ENCODE assay signal across 13 cellular contexts in the genomic region with DNA sequence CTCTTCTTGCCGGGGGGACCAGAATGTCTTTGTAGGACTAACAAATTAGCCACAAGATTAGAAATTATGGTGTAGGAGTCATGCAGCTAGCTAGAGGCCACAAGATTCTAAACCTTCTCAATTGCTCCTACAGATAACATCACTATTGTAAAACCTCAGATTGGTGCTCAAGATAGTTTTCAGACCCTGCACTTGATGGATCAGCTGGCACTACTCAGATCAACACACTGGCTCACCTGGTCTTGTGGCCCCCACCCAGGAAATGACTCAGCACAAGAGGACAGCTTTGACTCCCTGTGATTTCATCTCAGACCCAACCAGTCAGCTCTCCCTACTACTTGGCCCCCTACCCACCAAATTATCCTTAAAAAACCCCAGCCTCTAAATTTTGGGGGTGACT.
A peak's percentile ranks its signal among the peaks of the same experiment; 100 is the strongest.
DNase-seq lines count a peak whose midpoint lies in the region; ATAC-seq and TF ChIP-seq lines count a peak whose summit lies in the region.
"Had no signal": no experiment of that assay in that cellular context is flagged by ENCODE, and none has a peak within 500 bp of the region (broad histone marks: within the 10 kb centered on the region; RNA-seq: fewer than 3 reads in every experiment).

No MANE protein-coding gene starts in this region.

- no peak overlapping the region for H2BK120ac ChIP-seq in mesenchymal stem cell (ENCODE audit: low read depth, low read length)

- no peak overlapping the region for H2AFZ ChIP-seq in mesenchymal stem cell (ENCODE audit: low read depth, low read length)
- H2AFZ ChIP-seq: neural progenitor cell had no signal

- H3K23ac ChIP-seq in mesenchymal stem cell (ENCODE audit: low read length in 2 of 2), result no peak overlapping the region

- H3K36me3 ChIP-seq in mesenchymal stem cell (ENCODE audit: control insufficient read depth in 1 of 2, insufficient read depth in 2 of 2, low read depth in 1 of 2, low read length in 2 of 2) (no peaks in the 10 kb centered on the region), upper lobe of left lung (no peaks in the 10 kb centered on the region)
- H3K36me3 ChIP-seq: neural progenitor cell had no signal

- H3K18ac ChIP-seq in mesenchymal stem cell (ENCODE audit: low read depth in 1 of 2, low read length in 2 of 2), result no peak overlapping the region

- no peaks in the 10 kb centered on the region for H3K27me3 ChIP-seq in mesenchymal stem cell (ENCODE audit: control insufficient read depth in 1 of 2, insufficient read depth in 1 of 2, low read length in 2 of 2)
- no peaks in the 10 kb centered on the region for H3K27me3 ChIP-seq in upper lobe of left lung
- H3K27me3 ChIP-seq: neural progenitor cell had no signal

- H3K9me3 ChIP-seq in mesenchymal stem cell (ENCODE audit: control insufficient read depth, low read length) (no peaks in the 10 kb centered on the region), upper lobe of left lung (no peaks in the 10 kb centered on the region)

- no peak overlapping the region for H3K27ac ChIP-seq in mesenchymal stem cell (ENCODE audit: low read length, poor library complexity, severe bottlenecking)
- H3K27ac ChIP-seq in upper lobe of left lung, result no peak overlapping the region
- H3K27ac ChIP-seq: HL-60, neural progenitor cell had no signal

- H4K8ac ChIP-seq in mesenchymal stem cell (ENCODE audit: low read length), result no peak overlapping the region

- H3K14ac ChIP-seq in mesenchymal stem cell (ENCODE audit: low read length in 2 of 2), result no peak overlapping the region

- H2AK5ac ChIP-seq in mesenchymal stem cell (ENCODE audit: low read length, severe bottlenecking), result no peak overlapping the region

- H3K79me1 ChIP-seq in mesenchymal stem cell (replicated peaks; ENCODE audit: low read length, poor library complexity, severe bottlenecking), result no peaks in the 10 kb centered on the region

- WGBS in mesenchymal stem cell, result 100% methylated on average over 1 of the region's 1 CpG
- WGBS in upper lobe of left lung, 2 donors, result 69 to 80% methylated on average over 1 of the region's 1 CpG

- ATAC-seq in HG02759 (IDR thresholded peaks at IDR 0.05; ENCODE audit: unreplicated experiment), result peak; percentile 43
- ATAC-seq in HG03280 (IDR thresholded peaks at IDR 0.05; ENCODE audit: unreplicated experiment), result no peak
- no peak for ATAC-seq in upper lobe of left lung (ENCODE audit: low FRiP score in 2 of 2)

- H3K4me1 ChIP-seq in mesenchymal stem cell (ENCODE audit: control insufficient read depth, insufficient read depth, low read depth, low read length), result no peaks in the 10 kb centered on the region
- no peaks in the 10 kb centered on the region for H3K4me1 ChIP-seq in upper lobe of left lung

- TF ChIP-seq CTCF in upper lobe of left lung (IDR thresholded peaks at IDR 0.05), result no peak

- H2BK12ac ChIP-seq in mesenchymal stem cell (ENCODE audit: low read length in 2 of 2), result no peak overlapping the region

- peak; percentile 59 for DNase-seq in activated CD4-positive, CD25-positive, alpha-beta regulatory T cell treated with anti-CD3 and anti-CD28 coated beads, Interleukin-2, amount 50 U/mL, for 72 hours
- DNase-seq in activated naive CD4-positive, alpha-beta T cell treated with anti-CD3 and anti-CD28 coated beads, Interleukin-2, amount 50 U/mL, for 16 hours, result peak; percentile 53
- peak; percentile 47 to 72 for DNase-seq in stimulated activated CD4-positive, alpha-beta T cell treated with anti-CD3 and anti-CD28 coated beads, Interleukin-4, amount 100 ng/mL, for 48 hours (ENCODE audit: low read depth in 2 of 2)
- DNase-seq in mesenchymal stem cell (no peak), SHP77 treated with DMSO at 0.1 percent for 48 hours (lab: John Stamatoyannopoulos, UW) (no peak), upper lobe of left lung (no peak)
- DNase-seq: DMS 273 treated with DMSO at 0.1 percent for 48 hours, H9, NCI-H187 had no signal

- H2BK15ac ChIP-seq in mesenchymal stem cell (ENCODE audit: low read depth, poor library complexity, severe bottlenecking), result no peak overlapping the region

- H4K91ac ChIP-seq in mesenchymal stem cell (ENCODE audit: low read length), result no peak overlapping the region

- no peak for TF ChIP-seq EP300 in upper lobe of left lung (IDR thresholded peaks at IDR 0.05)

- no peak overlapping the region for H3K4me3 ChIP-seq in mesenchymal stem cell (ENCODE audit: insufficient read depth in 1 of 2, low read depth in 1 of 2, low read length in 2 of 2)
- H3K4me3 ChIP-seq in upper lobe of left lung, result no peak overlapping the region
- H3K4me3 ChIP-seq: neural progenitor cell had no signal

- H3K4ac ChIP-seq in mesenchymal stem cell (ENCODE audit: low read depth in 1 of 2, low read length in 2 of 2), result no peak overlapping the region

- no peak for TF ChIP-seq POLR2A in upper lobe of left lung (IDR thresholded peaks at IDR 0.05)

- no peak overlapping the region for H2BK5ac ChIP-seq in mesenchymal stem cell (ENCODE audit: low read depth, low read length, poor library complexity, severe bottlenecking)

- H3K4me2 ChIP-seq in mesenchymal stem cell (ENCODE audit: low read length, poor library complexity, severe bottlenecking), result no peak overlapping the region
- H3K4me2 ChIP-seq: neural progenitor cell had no signal

- H3K9ac ChIP-seq in mesenchymal stem cell (ENCODE audit: low read length), result no peak overlapping the region
- H3K9ac ChIP-seq: neural progenitor cell had no signal

Comparison
In these comparisons a context has a peak if more than half of its experiments do, and no peak if none do; other contexts are left out.
1. DNase-seq: peak in activated CD4-positive, CD25-positive, alpha-beta regulatory T cell treated with anti-CD3 and anti-CD28 coated beads, Interleukin-2, amount 50 U/mL, for 72 hours (single experiment), activated naive CD4-positive, alpha-beta T cell treated with anti-CD3 and anti-CD28 coated beads, Interleukin-2, amount 50 U/mL, for 16 hours (single experiment) and stimulated activated CD4-positive, alpha-beta T cell treated with anti-CD3 and anti-CD28 coated beads, Interleukin-4, amount 100 ng/mL, for 48 hours (2 of 2); none in mesenchymal stem cell (single experiment), SHP77 treated with DMSO at 0.1 percent for 48 hours (single experiment) and upper lobe of left lung (0 of 2).